20 cellular contexts compared by ENCODE assay signal in genomic region chr12:12331896-12332295, GRCh38. TPM values are rescaled to one million over a fixed set of nuclear protein-coding genes. Genes with fewer than 3 reads are reported as not detected.
DNase-seq lines count a peak whose midpoint lies in the region; ATAC-seq and TF ChIP-seq lines count a peak whose summit lies in the region.
"Had no signal": no experiment of that assay in that cellular context is flagged by ENCODE, and none has a peak within 500 bp of the region (broad histone marks: within the 10 kb centered on the region; RNA-seq: fewer than 3 reads in every experiment).

No MANE protein-coding gene starts in this region.

- peaks cover 34% of the 10 kb centered on the region for H3K4me1 Mint-ChIP-seq in MCF 10A (ENCODE audit: insufficient read depth, unreplicated experiment)

- no peak overlapping the region for H3K4me3 Mint-ChIP-seq in MCF 10A (ENCODE audit: unreplicated experiment)
- H3K4me3 Mint-ChIP-seq: activated naive CD4-positive, alpha-beta T cell treated with anti-CD3 and anti-CD28 coated beads for 36 hours; IgD-negative memory B cell had no signal

- peak overlapping the region; percentile 19 to 36 for H3K27ac ChIP-seq in breast epithelium
- peak overlapping the region; percentile 80 for H3K27ac ChIP-seq in caudate nucleus (ENCODE audit: low read depth, low read length)
- H3K27ac ChIP-seq: vagina had no signal

- no peak for TF ChIP-seq POLR2A in breast epithelium (IDR thresholded peaks at IDR 0.05)

- intact Hi-C loops in breast epithelium (cut with DNase I; ENCODE audit: low total_unique reads): no loop called here
- intact Hi-C loops in MCF 10A (cut with micrococcal nuclease): no loop called here
- intact Hi-C loops in mucosa of descending colon (cut with DNase I, micrococcal nuclease): no loop called here

- peak; percentile 66 for ATAC-seq in mucosa of descending colon
- ATAC-seq in GM19467 (IDR thresholded peaks at IDR 0.05; ENCODE audit: unreplicated experiment): no peak

- H3K4me3 ChIP-seq in breast epithelium (no peak overlapping the region), mucosa of descending colon (no peak overlapping the region)
- H3K4me3 ChIP-seq: skin epidermis, vagina had no signal

- POLR2A ChIA-PET in MCF 10A (lab: Yijun Ruan, JAX): no interaction called here

- no peaks in the 10 kb centered on the region for H3K36me3 ChIP-seq in breast epithelium
- H3K36me3 ChIP-seq in mucosa of descending colon (ENCODE audit: low read depth): no peaks in the 10 kb centered on the region
- H3K36me3 ChIP-seq: vagina had no signal

- no peaks in the 10 kb centered on the region for H3K27me3 Mint-ChIP-seq in MCF 10A (ENCODE audit: insufficient read depth, unreplicated experiment)

- no peaks in the 10 kb centered on the region for H3K27me3 ChIP-seq in breast epithelium
- H3K27me3 ChIP-seq: vagina had no signal

- H3K9me3 ChIP-seq in breast epithelium (no peaks in the 10 kb centered on the region), mucosa of descending colon (no peaks in the 10 kb centered on the region)
- H3K9me3 ChIP-seq: vagina had no signal

- H3K4me1 ChIP-seq in breast epithelium (no peaks in the 10 kb centered on the region), mucosa of descending colon (ENCODE audit: low read depth) (peaks cover 22% of the 10 kb centered on the region)

- no peaks in the 10 kb centered on the region for H3K9me3 Mint-ChIP-seq in MCF 10A (ENCODE audit: unreplicated experiment)
- H3K9me3 Mint-ChIP-seq: activated naive CD4-positive, alpha-beta T cell treated with anti-CD3 and anti-CD28 coated beads for 36 hours; IgD-negative memory B cell had no signal

- TF ChIP-seq CTCF in breast epithelium (IDR thresholded peaks at IDR 0.05) (no peak), MCF 10A (IDR thresholded peaks at IDR 0.05; ENCODE audit: unreplicated experiment) (no peak), mucosa of descending colon (IDR thresholded peaks at IDR 0.05) (no peak)

- H3K27ac Mint-ChIP-seq in MCF 10A (ENCODE audit: low read depth, unreplicated experiment): no peak overlapping the region
- H3K27ac Mint-ChIP-seq: activated naive CD4-positive, alpha-beta T cell treated with anti-CD3 and anti-CD28 coated beads for 36 hours; IgD-negative memory B cell had no signal

- CTCF ChIA-PET in MCF 10A (lab: Yijun Ruan, JAX): interaction anchor here (0.5 to 1.4 kb wide), 4 partner anchors 46 to 293 kb away, joined by 3 to 6 read pairs (median 4); no protein-coding TSS in a partner anchor

- peaks cover 19% of the 10 kb centered on the region for H3K36me3 Mint-ChIP-seq in MCF 10A (ENCODE audit: insufficient read depth, unreplicated experiment)
- H3K36me3 Mint-ChIP-seq: IgD-negative memory B cell had no signal

- BruUV-seq in MCF 10A (replicated peaks; lab: Mats Ljungman, UMichigan): no TSS peak

- DNase-seq in breast epithelium (ENCODE audit: low spot score in 2 of 2): no peak
- DNase-seq in MCF 10A (ENCODE audit: unreplicated experiment): no peak
- DNase-seq in caudate nucleus (lab: John Stamatoyannopoulos, UW): no peak
- peak in 1 of 3 donors; percentile 61 for DNase-seq in mucosa of descending colon
- DNase-seq in iPS-NIHi7 (ENCODE audit: extremely low spot score): no peak
- no peak for DNase-seq in T1000 (lab: John Stamatoyannopoulos, UW)
- DNase-seq in NCI-H1105 treated with DMSO at 0.1 percent for 48 hours (lab: John Stamatoyannopoulos, UW): no peak
- DNase-seq: activated CD4-positive, alpha-beta T cell treated with anti-CD3 and anti-CD28 coated beads for 4 hours; activated CD8-positive, alpha-beta memory T cell treated with anti-CD3 and anti-CD28 coated beads, Interleukin-2, amount 50 U/mL, for 48 hours; activated naive CD4-positive, alpha-beta T cell treated with anti-CD3 and anti-CD28 coated beads for 36 hours; hippocampal formation; NCI-H1105; NCI-H446 treated with DMSO at 0.1 percent for 48 hours; OCI-M1; stimulated activated naive CD4-positive, alpha-beta T cell; T-helper 9 cell had no signal

RNA-seq across cellular contexts. Expression of gene MANSC1, which starts 18.1 kb away (rescaled TPM):
- total RNA-seq in breast epithelium (10 to 100 TPM; 16.3 to 24.9 (median 18.7) TPM), MCF 10A (2022) (9.9 and 10.1 TPM in 2 replicates), mucosa of descending colon (10 to 100 TPM; 34.3 to 59.1 (median 46.5) TPM)

RNA-seq across cellular contexts. Expression of gene BORCS5, which starts 25.0 kb away (rescaled TPM):
- total RNA-seq in breast epithelium (10 to 100 TPM; 13.5 to 20.3 (median 17.4) TPM), MCF 10A (2022) (11.0 and 15.3 TPM in 2 replicates), mucosa of descending colon (10 to 100 TPM; 12.1 to 18.1 (median 15.0) TPM)
